In the genomic region with DNA sequence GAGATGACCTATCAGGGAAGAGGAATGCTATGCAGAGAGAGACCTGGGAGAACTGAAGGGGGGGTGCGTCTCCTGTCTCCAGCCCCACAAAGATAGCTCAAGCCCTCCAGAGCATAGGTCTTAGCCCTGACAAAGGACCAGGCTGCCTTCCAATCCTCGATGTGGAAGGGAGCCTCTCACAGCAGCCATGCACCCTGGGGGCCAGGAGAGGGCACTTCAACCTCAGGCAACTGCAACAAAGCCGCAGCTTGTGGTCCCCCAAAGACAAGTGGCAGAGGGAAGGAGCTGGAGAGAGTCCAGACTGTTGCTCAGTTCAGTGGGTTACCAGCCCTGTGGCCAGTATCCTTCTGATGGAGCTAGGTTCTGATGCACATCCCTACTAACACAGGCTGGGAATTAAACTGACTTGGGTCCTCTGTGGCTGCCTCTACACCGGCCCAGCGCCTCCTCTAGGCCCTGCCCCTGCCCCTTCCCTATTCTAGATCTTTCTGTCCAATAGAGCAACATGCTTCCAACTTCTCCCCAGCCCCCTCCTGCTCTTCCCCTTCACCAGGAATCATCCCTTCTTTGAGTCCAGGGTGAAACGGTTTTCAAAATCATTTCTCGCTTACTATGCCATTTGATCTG, we compare ENCODE assay signal across 8 cellular contexts.
DNase-seq lines count a peak whose midpoint lies in the region; ATAC-seq and TF ChIP-seq lines count a peak whose summit lies in the region.

No MANE protein-coding gene starts in this region.

- no peak overlapping the region for H3K4me3 Mint-ChIP-seq in activated naive CD8-positive, alpha-beta T cell treated with anti-CD3 and anti-CD28 coated beads for 36 hours
- no peak overlapping the region for H3K4me3 Mint-ChIP-seq in activated T-helper 1 cell treated with anti-CD3 and anti-CD28 coated beads, Interleukin-12 subunit alpha, Interleukin-12 subunit beta, Interleukin-2, Interleukin-4 antibody, amounts not matched to agents 30 ng/mL and 10 ng/mL and 1 ng/mL, durations not matched to agents 14 hours and 24 hours and 36 hours

- TF ChIP-seq CTCF in A673 (conservative IDR thresholded peaks at IDR 0.05; ENCODE audit: low read depth, low read length) (peak; percentile 85), GM12874 (IDR thresholded peaks at IDR 0.05; ENCODE audit: insufficient read depth, low read depth, low read length) (peak; percentile 68)

- no peaks in the 10 kb centered on the region for H3K4me1 ChIP-seq in A673 (ENCODE audit: insufficient read depth, low read length, poor library complexity, severe bottlenecking)

- H3K27me3 Mint-ChIP-seq in activated naive CD8-positive, alpha-beta T cell treated with anti-CD3 and anti-CD28 coated beads for 36 hours = peaks cover 4% of the 10 kb centered on the region
- H3K27me3 Mint-ChIP-seq in activated T-helper 1 cell treated with anti-CD3 and anti-CD28 coated beads, Interleukin-12 subunit alpha, Interleukin-12 subunit beta, Interleukin-2, Interleukin-4 antibody, amounts not matched to agents 30 ng/mL and 10 ng/mL and 1 ng/mL, durations not matched to agents 14 hours and 24 hours and 36 hours (ENCODE audit: insufficient read depth) = peaks cover 1% of the 10 kb centered on the region

- H3K27me3 ChIP-seq in A673 (replicated peaks; ENCODE audit: insufficient read depth, low read depth, low read length, poor library complexity) = no peaks in the 10 kb centered on the region

- H3K9me3 Mint-ChIP-seq in activated naive CD8-positive, alpha-beta T cell treated with anti-CD3 and anti-CD28 coated beads for 36 hours = no peaks in the 10 kb centered on the region
- no peaks in the 10 kb centered on the region for H3K9me3 Mint-ChIP-seq in activated T-helper 1 cell treated with anti-CD3 and anti-CD28 coated beads, Interleukin-12 subunit alpha, Interleukin-12 subunit beta, Interleukin-2, Interleukin-4 antibody, amounts not matched to agents 30 ng/mL and 10 ng/mL and 1 ng/mL, durations not matched to agents 14 hours and 24 hours and 36 hours

- CTCF ChIA-PET in A673 (lab: Charles Lee) = interaction anchor here (0.6 to 1.9 kb wide), 12 partner anchors 8 to 1759 kb away, joined by 3 to 27 read pairs (median 3); no protein-coding TSS in a partner anchor

- DNase-seq in A673 (ENCODE audit: low spot score) (peak; percentile 79), NCI-H2171 treated with DMSO at 0.1 percent for 48 hours (lab: John Stamatoyannopoulos, UW) (peak; percentile 79), left cardiac atrium (peak; percentile 61), putamen (ENCODE audit: low spot score) (peak; percentile 74)
- peak; percentile 36 for DNase-seq in activated naive CD8-positive, alpha-beta T cell treated with anti-CD3 and anti-CD28 coated beads for 36 hours
- no peak for DNase-seq in activated T-helper 1 cell treated with anti-CD3 and anti-CD28 coated beads, Interleukin-12 subunit alpha, Interleukin-12 subunit beta, Interleukin-2, Interleukin-4 antibody, amounts not matched to agents 30 ng/mL and 10 ng/mL and 1 ng/mL, durations not matched to agents 14 hours and 24 hours and 36 hours (ENCODE audit: low spot score)

- peak; percentile 63 for ATAC-seq in HG03095 (IDR thresholded peaks at IDR 0.05; ENCODE audit: unreplicated experiment)
- peak; percentile 77 for ATAC-seq in left cardiac atrium

- no peak overlapping the region for H3K27ac Mint-ChIP-seq in activated naive CD8-positive, alpha-beta T cell treated with anti-CD3 and anti-CD28 coated beads for 36 hours
- no peak overlapping the region for H3K27ac Mint-ChIP-seq in activated T-helper 1 cell treated with anti-CD3 and anti-CD28 coated beads, Interleukin-12 subunit alpha, Interleukin-12 subunit beta, Interleukin-2, Interleukin-4 antibody, amounts not matched to agents 30 ng/mL and 10 ng/mL and 1 ng/mL, durations not matched to agents 14 hours and 24 hours and 36 hours

- H3K4me3 ChIP-seq in A673 (ENCODE audit: low read depth, low read length, poor library complexity, severe bottlenecking) = no peak overlapping the region

- POLR2A ChIA-PET in A673 (lab: Charles Lee; ENCODE audit: low non-redundant PET) = interaction anchor here (0.7 kb wide), 1 partner anchor 1502 kb away, joined by 3 read pairs; no protein-coding TSS in a partner anchor

- H3K36me3 ChIP-seq in A673 (ENCODE audit: insufficient read depth, low read length, poor library complexity, severe bottlenecking) = no peaks in the 10 kb centered on the region

- no peaks in the 10 kb centered on the region for H3K9me3 ChIP-seq in A673 (ENCODE audit: low read depth, low read length, poor library complexity, severe bottlenecking)

- H3K4me1 Mint-ChIP-seq in activated naive CD8-positive, alpha-beta T cell treated with anti-CD3 and anti-CD28 coated beads for 36 hours = no peaks in the 10 kb centered on the region
- peaks cover 12% of the 10 kb centered on the region for H3K4me1 Mint-ChIP-seq in activated T-helper 1 cell treated with anti-CD3 and anti-CD28 coated beads, Interleukin-12 subunit alpha, Interleukin-12 subunit beta, Interleukin-2, Interleukin-4 antibody, amounts not matched to agents 30 ng/mL and 10 ng/mL and 1 ng/mL, durations not matched to agents 14 hours and 24 hours and 36 hours (ENCODE audit: low read depth)

- BruUV-seq in A673 (replicated peaks; lab: Mats Ljungman, UMichigan) = no TSS peak

- H3K27ac ChIP-seq in A673 (ENCODE audit: low read depth, low read length, poor library complexity, severe bottlenecking) = no peak overlapping the region

- intact Hi-C loops in A673 (cut with micrococcal nuclease; ENCODE audit: unreplicated experiment) = loop anchor here (1.0 to 10.0 kb wide), 5 partner anchors 125 to 1762 kb away; no protein-coding TSS in a partner anchor
- intact Hi-C loops in left cardiac atrium (cut with DNase I) = loop anchor here (5.0 to 10.0 kb wide), 4 partner anchors 122 to 1772 kb away; no protein-coding TSS in a partner anchor
- intact Hi-C loops in activated T-helper 1 cell treated with anti-CD3 and anti-CD28 coated beads, Interleukin-12 subunit alpha, Interleukin-12 subunit beta, Interleukin-2, Interleukin-4 antibody, amounts not matched to agents 30 ng/mL and 10 ng/mL and 1 ng/mL, durations not matched to agents 14 hours and 24 hours and 36 hours (cut with micrococcal nuclease) = no loop called here

- H3K36me3 Mint-ChIP-seq in activated naive CD8-positive, alpha-beta T cell treated with anti-CD3 and anti-CD28 coated beads for 36 hours = no peaks in the 10 kb centered on the region
- no peaks in the 10 kb centered on the region for H3K36me3 Mint-ChIP-seq in activated T-helper 1 cell treated with anti-CD3 and anti-CD28 coated beads, Interleukin-12 subunit alpha, Interleukin-12 subunit beta, Interleukin-2, Interleukin-4 antibody, amounts not matched to agents 30 ng/mL and 10 ng/mL and 1 ng/mL, durations not matched to agents 14 hours and 24 hours and 36 hours (ENCODE audit: low read depth)
